15 cellular contexts compared by ENCODE assay signal in genomic region chr21:16644690-16645089, GRCh38.
DNase-seq lines count a peak whose midpoint lies in the region; ATAC-seq and TF ChIP-seq lines count a peak whose summit lies in the region.
"Had no signal": no experiment of that assay in that cellular context is flagged by ENCODE, and none has a peak within 500 bp of the region (broad histone marks: within the 10 kb centered on the region; RNA-seq: fewer than 3 reads in every experiment).

No MANE protein-coding gene starts in this region.

- 42% methylated on average over 3 of the region's 3 CpGs for WGBS in mammary epithelial cell (ENCODE audit: low coverage, missing lambda C conversion rate)
- 77 to 78% methylated on average over 3 of the region's 3 CpGs for WGBS in lower leg skin, 2 donors

- TF ChIP-seq CTCF in AG09309 (IDR thresholded peaks at IDR 0.05; ENCODE audit: control insufficient read depth, insufficient read depth, low read depth, low read length, missing control alignments) (no peak), mammary epithelial cell (conservative IDR thresholded peaks at IDR 0.05 in 1 of 2, IDR thresholded peaks at IDR 0.05 in 1 of 2; ENCODE audit: extremely low read depth in 1 of 2, insufficient read depth in 1 of 2, low read depth in 1 of 2, low read length in 2 of 2) (no peak), fibroblast of pulmonary artery (IDR thresholded peaks at IDR 0.05; ENCODE audit: low read length, missing control alignments) (no peak), lower leg skin (IDR thresholded peaks at IDR 0.05) (no peak)

- TF ChIP-seq POLR2A in lower leg skin (IDR thresholded peaks at IDR 0.05): no peak

- no peak overlapping the region for H2AFZ ChIP-seq in mammary epithelial cell (ENCODE audit: low read depth, low read length)

- ATAC-seq in stimulated activated memory B cell treated with anti-CD40 and anti-IgM and Interleukin-4, amounts not matched to agents 10 μg/mL and 1 μg/mL and 100 μg/mL, for 72 hours: no peak

- no peaks in the 10 kb centered on the region for H3K79me2 ChIP-seq in mammary epithelial cell (ENCODE audit: insufficient read depth, low read length)

- no peak overlapping the region for H3K4me3 Mint-ChIP-seq in stimulated activated memory B cell treated with anti-CD40 and anti-IgM and Interleukin-4, amounts not matched to agents 10 μg/mL and 1 μg/mL and 100 μg/mL, for 72 hours
- H3K4me3 Mint-ChIP-seq: CD4-positive, CD25-positive, alpha-beta regulatory T cell had no signal

- H3K9me3 Mint-ChIP-seq in stimulated activated memory B cell treated with anti-CD40 and anti-IgM and Interleukin-4, amounts not matched to agents 10 μg/mL and 1 μg/mL and 100 μg/mL, for 72 hours: peaks cover 6% of the 10 kb centered on the region

- no peak overlapping the region for H3K27ac Mint-ChIP-seq in stimulated activated memory B cell treated with anti-CD40 and anti-IgM and Interleukin-4, amounts not matched to agents 10 μg/mL and 1 μg/mL and 100 μg/mL, for 72 hours
- H3K27ac Mint-ChIP-seq: CD4-positive, CD25-positive, alpha-beta regulatory T cell had no signal

- H3K4me2 ChIP-seq in mammary epithelial cell (ENCODE audit: insufficient read depth, low read depth, low read length): no peak overlapping the region

- H3K4me1 Mint-ChIP-seq in stimulated activated memory B cell treated with anti-CD40 and anti-IgM and Interleukin-4, amounts not matched to agents 10 μg/mL and 1 μg/mL and 100 μg/mL, for 72 hours: no peaks in the 10 kb centered on the region
- H3K4me1 Mint-ChIP-seq: CD4-positive, CD25-positive, alpha-beta regulatory T cell had no signal

- dilution Hi-C loops in mammary epithelial cell (cut with HindIII; ENCODE audit: low sequenced_read_pairs): no loop called here

- in situ Hi-C loops in mammary epithelial cell (cut with MboI; ENCODE audit: low sequenced_read_pairs in 2 of 2): no loop called here

- H3K27me3 Mint-ChIP-seq in stimulated activated memory B cell treated with anti-CD40 and anti-IgM and Interleukin-4, amounts not matched to agents 10 μg/mL and 1 μg/mL and 100 μg/mL, for 72 hours: no peaks in the 10 kb centered on the region
- H3K27me3 Mint-ChIP-seq: CD4-positive, CD25-positive, alpha-beta regulatory T cell had no signal

- no peaks in the 10 kb centered on the region for H3K4me1 ChIP-seq in mammary epithelial cell (ENCODE audit: insufficient read depth, low read length)
- H3K4me1 ChIP-seq: Peyer's patch had no signal

- no TSS peak for BruUV-seq in mammary epithelial cell (replicated peaks; lab: Mats Ljungman, UMichigan)

- CTCF ChIA-PET in mammary epithelial cell (lab: Charles Lee; ENCODE audit: low non-redundant PET): interaction anchor here (0.7 kb wide), 1 partner anchor 193 kb away, joined by 4 read pairs; no protein-coding TSS in a partner anchor

- H3K36me3 Mint-ChIP-seq in stimulated activated memory B cell treated with anti-CD40 and anti-IgM and Interleukin-4, amounts not matched to agents 10 μg/mL and 1 μg/mL and 100 μg/mL, for 72 hours: no peaks in the 10 kb centered on the region
- H3K36me3 Mint-ChIP-seq: CD4-positive, CD25-positive, alpha-beta regulatory T cell had no signal

- no peak overlapping the region for H3K9ac ChIP-seq in mammary epithelial cell (ENCODE audit: insufficient read depth, low read length)

- no peaks in the 10 kb centered on the region for H3K36me3 ChIP-seq in mammary epithelial cell (ENCODE audit: insufficient read depth, low read length)
- H3K36me3 ChIP-seq: Peyer's patch had no signal

- H3K27ac ChIP-seq in mammary epithelial cell (ENCODE audit: insufficient read depth, low read depth, low read length): no peak overlapping the region
- H3K27ac ChIP-seq: Peyer's patch had no signal

- peak; percentile 7 for DNase-seq in AG09309 (ENCODE audit: low read depth)
- DNase-seq in HCEC 1CT: peak; percentile 41
- DNase-seq in mammary epithelial cell: peak; percentile 1
- DNase-seq in fibroblast of pulmonary artery (ENCODE audit: low read depth): peak; percentile 35
- DNase-seq in lower leg skin (ENCODE audit: low spot score in 2 of 2): no peak
- no peak for DNase-seq in stimulated activated naive CD4-positive, alpha-beta T cell (lab: John Stamatoyannopoulos, UW)
- no peak for DNase-seq in 8988T
- DNase-seq: CD4-positive, CD25-positive, alpha-beta regulatory T cell; NCI-H1092; NCI-H187; NCI-H446 treated with DMSO at 0.1 percent for 48 hours; NCI-H748 treated with DMSO at 0.1 percent for 48 hours; Peyer's patch; Right ventricle myocardium superior had no signal

- no peaks in the 10 kb centered on the region for H4K20me1 ChIP-seq in mammary epithelial cell (ENCODE audit: insufficient read depth, low read length)

- H3K4me3 ChIP-seq in AG09309 (ENCODE audit: control insufficient read depth, low read depth, low read length) (no peak overlapping the region), mammary epithelial cell (replicated peaks in 1 of 3; ENCODE audit: insufficient read depth in 1 of 3, low read depth in 2 of 3, low read length in 3 of 3) (no peak overlapping the region), fibroblast of pulmonary artery (replicated peaks; ENCODE audit: low read depth, low read length) (no peak overlapping the region), lower leg skin (ENCODE audit: low read depth, poor library complexity, severe bottlenecking) (no peak overlapping the region)
- H3K4me3 ChIP-seq: Peyer's patch had no signal

- intact Hi-C loops in mammary epithelial cell (cut with micrococcal nuclease) (no loop called here), lower leg skin (cut with DNase I; ENCODE audit: low total_unique reads) (no loop called here)

- no peaks in the 10 kb centered on the region for H3K9me3 ChIP-seq in mammary epithelial cell (replicated peaks; ENCODE audit: insufficient read depth, low read length)
- H3K9me3 ChIP-seq: Peyer's patch had no signal

- H3K27me3 ChIP-seq in mammary epithelial cell (ENCODE audit: insufficient read depth, low read length): no peaks in the 10 kb centered on the region
- H3K27me3 ChIP-seq: Peyer's patch had no signal

Comparison
In these comparisons a context has a peak if more than half of its experiments do, and no peak if none do; other contexts are left out.
1. DNase-seq: peak in AG09309 (single experiment), HCEC 1CT (single experiment), mammary epithelial cell (single experiment) and fibroblast of pulmonary artery (single experiment); none in lower leg skin (0 of 2), stimulated activated naive CD4-positive, alpha-beta T cell (0 of 6) and 8988T (single experiment).